Comparison of ENCODE assay signal across 9 cellular contexts in the genomic region with DNA sequence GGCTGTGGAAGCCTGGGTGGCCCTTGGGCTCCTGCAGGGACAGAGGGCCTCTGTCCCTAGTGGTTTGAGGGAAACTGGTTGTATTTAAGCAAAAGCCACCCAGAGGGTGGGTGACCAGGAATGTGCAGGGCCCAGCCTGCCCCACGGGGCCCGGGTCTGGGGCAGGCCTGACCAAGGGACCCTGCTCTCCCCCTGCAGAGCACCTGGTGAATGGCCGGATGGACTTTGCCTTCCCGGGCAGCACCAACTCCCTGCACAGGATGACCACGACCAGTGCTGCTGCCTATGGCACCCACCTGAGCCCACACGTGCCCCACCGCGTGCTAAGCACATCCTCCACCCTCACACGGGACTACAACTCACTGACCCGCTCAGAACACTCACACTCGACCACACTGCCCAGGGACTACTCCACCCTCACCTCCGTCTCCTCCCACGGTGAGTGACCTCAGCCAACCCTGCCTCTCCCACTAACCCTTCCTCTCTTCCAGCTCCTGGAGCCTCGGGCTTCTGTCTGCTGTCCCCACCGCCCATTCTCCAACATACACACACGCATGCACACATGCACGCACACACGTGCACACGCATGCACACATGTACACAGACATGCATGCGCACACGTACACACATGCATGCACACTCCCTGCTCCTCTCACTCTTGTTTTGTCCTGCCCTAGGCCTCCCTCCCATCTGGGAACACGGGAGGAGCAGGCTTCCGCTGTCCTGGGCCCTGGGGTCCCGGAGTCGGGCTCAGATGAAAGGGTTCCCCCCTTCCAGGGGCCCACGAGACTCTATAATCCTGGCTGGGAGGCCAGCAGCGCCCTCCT. TPM values are rescaled to one million over a fixed set of nuclear protein-coding genes. Genes with fewer than 3 reads are reported as not detected.
DNase-seq lines count a peak whose midpoint lies in the region; ATAC-seq and TF ChIP-seq lines count a peak whose summit lies in the region.
"Had no signal": no experiment of that assay in that cellular context is flagged by ENCODE, and none has a peak within 500 bp of the region (broad histone marks: within the 10 kb centered on the region; RNA-seq: fewer than 3 reads in every experiment).

No MANE protein-coding gene starts in this region.

- TF ChIP-seq CTCF in body of pancreas (IDR thresholded peaks at IDR 0.05) (no peak), upper lobe of right lung (IDR thresholded peaks at IDR 0.05) (no peak), esophagus squamous epithelium (IDR thresholded peaks at IDR 0.05) (no peak)

- CTCF ChIA-PET in CD4-positive, alpha-beta memory T cell (lab: Charles Lee; ENCODE audit: partially characterized antibody): interaction anchor here (1.1 to 12.5 kb wide), 22 partner anchors 9 to 251 kb away, joined by 3 to 326 read pairs (median 11); a partner anchor contains a TSS

- H2AFZ ChIP-seq in neuronal stem cell (ENCODE audit: low read length): peak overlapping the region; percentile 87

- POLR2A ChIA-PET in CD4-positive, alpha-beta memory T cell (lab: Charles Lee; ENCODE audit: partially characterized antibody): interaction anchor here (1.0 to 2.9 kb wide), 15 partner anchors 8 to 166 kb away, joined by 3 to 117 read pairs (median 14); a partner anchor contains a TSS

- H3K9me3 Mint-ChIP-seq in CD4-positive, alpha-beta memory T cell: no peaks in the 10 kb centered on the region
- no peaks in the 10 kb centered on the region for H3K9me3 Mint-ChIP-seq in IgD-negative memory B cell

- intact Hi-C loops in CD4-positive, alpha-beta memory T cell (cut with micrococcal nuclease): loop anchor here (5.0 kb wide), 1 partner anchor 253 kb away; no protein-coding TSS in a partner anchor
- intact Hi-C loops in body of pancreas (cut with DNase I): loop anchor here (5.0 kb wide), 1 partner anchor 82 kb away; no protein-coding TSS in a partner anchor
- intact Hi-C loops in upper lobe of right lung (cut with DNase I): loop anchor here (5.0 kb wide), 1 partner anchor 77 kb away; no protein-coding TSS in a partner anchor
- intact Hi-C loops in esophagus squamous epithelium (cut with DNase I): loop anchor here (5.0 to 10.0 kb wide), 3 partner anchors 82 to 250 kb away; a partner anchor contains a TSS

- no peak overlapping the region for H4K8ac ChIP-seq in neuronal stem cell (ENCODE audit: low read depth, low read length)

- H2BK12ac ChIP-seq in neuronal stem cell (ENCODE audit: low read length): peak overlapping the region; percentile 88

- peak overlapping the region; percentile 60 for H3K9ac ChIP-seq in neuronal stem cell (ENCODE audit: low read depth, low read length, poor library complexity)

- H2BK5ac ChIP-seq in neuronal stem cell (ENCODE audit: low read length): peak overlapping the region; percentile 71

- peak overlapping the region; percentile 11 for H3K27ac ChIP-seq in CD4-positive, alpha-beta memory T cell (ENCODE audit: low read depth, low read length)
- peak overlapping the region in 3 of 4 donors; percentile 46 to 66 (median 54) for H3K27ac ChIP-seq in body of pancreas
- H3K27ac ChIP-seq in neuronal stem cell (replicated peaks; ENCODE audit: low read length): no peak overlapping the region
- H3K27ac ChIP-seq in upper lobe of right lung: no peak overlapping the region
- H3K27ac ChIP-seq in esophagus squamous epithelium: peak overlapping the region in 1 of 4 donors; percentile 70
- H3K27ac ChIP-seq: left lung had no signal

- DNase-seq in CD4-positive, alpha-beta memory T cell: no peak
- DNase-seq in body of pancreas (no peak), neuronal stem cell (ENCODE audit: low spot score) (no peak), AG08396 (ENCODE audit: low spot score) (no peak), NK-92 (lab: John Stamatoyannopoulos, UW; ENCODE audit: unreplicated experiment) (no peak), upper lobe of right lung (no peak), esophagus squamous epithelium (lab: John Stamatoyannopoulos, UW) (no peak)

- H3K27me3 Mint-ChIP-seq in CD4-positive, alpha-beta memory T cell: no peaks in the 10 kb centered on the region
- H3K27me3 Mint-ChIP-seq in IgD-negative memory B cell: no peaks in the 10 kb centered on the region

- H3K4me3 ChIP-seq in CD4-positive, alpha-beta memory T cell (ENCODE audit: low read length in 2 of 2): no peak overlapping the region
- H3K4me3 ChIP-seq in body of pancreas: no peak overlapping the region
- no peak overlapping the region for H3K4me3 ChIP-seq in neuronal stem cell (ENCODE audit: low read length in 2 of 2)
- no peak overlapping the region for H3K4me3 ChIP-seq in upper lobe of right lung
- peak overlapping the region in 2 of 4 donors; percentile 43 to 66 for H3K4me3 ChIP-seq in esophagus squamous epithelium

- H3K4me1 Mint-ChIP-seq in CD4-positive, alpha-beta memory T cell: peaks cover 8 to 25% (median 17%) of the 10 kb centered on the region in 4 donors
- peaks cover 9 to 14% (median 10%) of the 10 kb centered on the region in 3 donors for H3K4me1 Mint-ChIP-seq in IgD-negative memory B cell

- 78 to 81% methylated on average over 21 to 27 of the region's 27 CpGs for WGBS in body of pancreas, 2 donors
- no CpG with 5 or more reads among the region's 27 CpGs for WGBS in neuronal stem cell (ENCODE audit: extremely low coverage in 2 of 2, insufficient read length in 2 of 2, insufficient replicate concordance in 1 of 2), 2 donors
- 67 to 74% methylated on average over 17 to 19 of the region's 27 CpGs for WGBS in esophagus squamous epithelium, 2 donors

- no peak for TF ChIP-seq POLR2A in body of pancreas (IDR thresholded peaks at IDR 0.05)
- TF ChIP-seq POLR2A in esophagus squamous epithelium (IDR thresholded peaks at IDR 0.05): no peak

- peak overlapping the region; percentile 95 for H3K23ac ChIP-seq in neuronal stem cell (ENCODE audit: low read depth, low read length, poor library complexity)

- no peak overlapping the region for H3K4me2 ChIP-seq in neuronal stem cell (ENCODE audit: insufficient read depth, low read length, poor library complexity, severe bottlenecking)

- H3K79me1 ChIP-seq in neuronal stem cell (ENCODE audit: low read depth, low read length): peaks cover 3% of the 10 kb centered on the region

- peak overlapping the region; percentile 99 for H2BK120ac ChIP-seq in neuronal stem cell (ENCODE audit: low read depth, low read length)

- peaks cover 20% of the 10 kb centered on the region for H3K4me1 ChIP-seq in CD4-positive, alpha-beta memory T cell (ENCODE audit: insufficient read depth, low read length)
- H3K4me1 ChIP-seq in body of pancreas: peaks cover 19% of the 10 kb centered on the region
- peaks cover 0 to 6% of the 10 kb centered on the region in 2 donors for H3K4me1 ChIP-seq in neuronal stem cell (ENCODE audit: control insufficient read depth in 2 of 2, insufficient read depth in 1 of 2, low read depth in 1 of 2, low read length in 2 of 2)
- peaks cover 13% of the 10 kb centered on the region for H3K4me1 ChIP-seq in upper lobe of right lung
- peaks cover 12 to 50% (median 16%) of the 10 kb centered on the region in 3 donors for H3K4me1 ChIP-seq in esophagus squamous epithelium

- peak overlapping the region; percentile 97 for H3K18ac ChIP-seq in neuronal stem cell (ENCODE audit: low read length)

- ATAC-seq in body of pancreas: no peak
- no peak for ATAC-seq in upper lobe of right lung

- H2BK15ac ChIP-seq in neuronal stem cell (ENCODE audit: low read length): peak overlapping the region; percentile 94

- H3K4me3 Mint-ChIP-seq in CD4-positive, alpha-beta memory T cell: peak overlapping the region in 6 of 8 donors; percentile 54 to 83 (median 64)
- H3K4me3 Mint-ChIP-seq in IgD-negative memory B cell: peak overlapping the region; percentile 59 to 94 (median 81)

- no peaks in the 10 kb centered on the region for H3K9me3 ChIP-seq in CD4-positive, alpha-beta memory T cell (ENCODE audit: control insufficient read depth in 1 of 2, low read length in 2 of 2)
- H3K9me3 ChIP-seq in body of pancreas (no peaks in the 10 kb centered on the region), neuronal stem cell (replicated peaks in 1 of 2; ENCODE audit: control insufficient read depth in 2 of 2, insufficient read depth in 1 of 2, low read depth in 1 of 2, low read length in 2 of 2) (no peaks in the 10 kb centered on the region), upper lobe of right lung (no peaks in the 10 kb centered on the region), esophagus squamous epithelium (no peaks in the 10 kb centered on the region)
- H3K9me3 ChIP-seq: left lung had no signal

- no peaks in the 10 kb centered on the region for H3K27me3 ChIP-seq in CD4-positive, alpha-beta memory T cell (ENCODE audit: insufficient read depth, low read length)
- H3K27me3 ChIP-seq in body of pancreas (no peaks in the 10 kb centered on the region), neuronal stem cell (ENCODE audit: control insufficient read depth in 3 of 3, insufficient read depth in 3 of 3, low read depth in 1 of 3, low read length in 3 of 3) (peaks cover 0 to 21% (median 5%) of the 10 kb centered on the region in 3 experiments), upper lobe of right lung (no peaks in the 10 kb centered on the region), esophagus squamous epithelium (no peaks in the 10 kb centered on the region)
- H3K27me3 ChIP-seq: left lung had no signal

- peak overlapping the region; percentile 89 for H3K14ac ChIP-seq in neuronal stem cell (ENCODE audit: low read length)

- no peaks in the 10 kb centered on the region for H3K36me3 Mint-ChIP-seq in CD4-positive, alpha-beta memory T cell
- no peaks in the 10 kb centered on the region for H3K36me3 Mint-ChIP-seq in IgD-negative memory B cell

- H2AK5ac ChIP-seq in neuronal stem cell (ENCODE audit: low read depth, low read length): peak overlapping the region; percentile 82

- peak overlapping the region; percentile 72 for H4K91ac ChIP-seq in neuronal stem cell (ENCODE audit: low read depth, low read length, poor library complexity)

- H3K36me3 ChIP-seq in CD4-positive, alpha-beta memory T cell (ENCODE audit: insufficient read depth, low read length): no peaks in the 10 kb centered on the region
- H3K36me3 ChIP-seq in body of pancreas (replicated peaks in 1 of 2; ENCODE audit: insufficient read depth in 1 of 2, low read depth in 2 of 2): no peaks in the 10 kb centered on the region
- H3K36me3 ChIP-seq in neuronal stem cell (replicated peaks in 1 of 2; ENCODE audit: control insufficient read depth in 2 of 2, insufficient read depth in 2 of 2, low read length in 2 of 2): no peaks in the 10 kb centered on the region
- H3K36me3 ChIP-seq in upper lobe of right lung: peaks cover 17% of the 10 kb centered on the region
- peaks cover 12 to 100% (median 45%) of the 10 kb centered on the region in 3 donors for H3K36me3 ChIP-seq in esophagus squamous epithelium

- H3K27ac Mint-ChIP-seq in CD4-positive, alpha-beta memory T cell: peak overlapping the region in 6 of 7 donors; percentile 1 to 92 (median 72)
- peak overlapping the region in 1 of 3 donors; percentile 64 for H3K27ac Mint-ChIP-seq in IgD-negative memory B cell

- peak overlapping the region; percentile 98 for H3K4ac ChIP-seq in neuronal stem cell (ENCODE audit: low read length)

RNA-seq across cellular contexts. Expression of a gene that starts 10.4 kb away (rescaled TPM):
- 10 to 100 TPM; 25.7 to 25.9 TPM for total RNA-seq in CD4-positive, alpha-beta memory T cell
- polyA plus RNA-seq in CD4-positive, alpha-beta memory T cell: 10 to 100 TPM; 17.5 to 18.1 TPM
- polyA plus RNA-seq in IgD-negative memory B cell: 18.6 TPM
- total RNA-seq in body of pancreas (10 to 100 TPM; 27.4 to 27.5 TPM), upper lobe of right lung (31.6 TPM), esophagus squamous epithelium (10 to 100 TPM; 16.4 to 30.9 (median 20.2) TPM)
- 20.1 TPM for polyA plus RNA-seq in neuronal stem cell (2013, experiment 1 of 2)
- polyA plus RNA-seq in neuronal stem cell (2013, experiment 2 of 2): 18.5 TPM

RNA-seq across cellular contexts. Expression of a gene that starts 30.0 kb away (rescaled TPM):
- 10 to 100 TPM; 45.8 to 48.1 TPM for total RNA-seq in CD4-positive, alpha-beta memory T cell
- 10 to 100 TPM; 22.2 to 22.9 TPM for polyA plus RNA-seq in CD4-positive, alpha-beta memory T cell
- 28.6 TPM for polyA plus RNA-seq in IgD-negative memory B cell
- total RNA-seq in body of pancreas (10 to 100 TPM; 18.4 to 59.7 TPM), upper lobe of right lung (27.1 TPM), esophagus squamous epithelium (10 to 100 TPM; 14.8 to 27.3 (median 20.4) TPM)
- 25.1 TPM for polyA plus RNA-seq in neuronal stem cell (2013, experiment 1 of 2)
- 26.8 TPM for polyA plus RNA-seq in neuronal stem cell (2013, experiment 2 of 2)

RNA-seq across cellular contexts. Expression of a gene that starts 33.3 kb away (rescaled TPM):
- 1 to 10 TPM in 1 of 2 experiments, under 1 TPM in 1; 0.67 to 1.2 TPM for total RNA-seq in CD4-positive, alpha-beta memory T cell
- under 1 TPM; 0.25 to 0.91 TPM for polyA plus RNA-seq in CD4-positive, alpha-beta memory T cell
- polyA plus RNA-seq in IgD-negative memory B cell: 0.48 TPM
- 10 to 100 TPM; 25.1 to 33.7 TPM for total RNA-seq in body of pancreas
- 1.5 TPM for polyA plus RNA-seq in neuronal stem cell (2013, experiment 1 of 2)
- polyA plus RNA-seq in neuronal stem cell (2013, experiment 2 of 2): 2.0 TPM
- total RNA-seq in upper lobe of right lung: 82.2 TPM
- 100 to 1,000 TPM in 1 of 4 donors, 10 to 100 TPM in 3; 60.6 to 115 (median 82.3) TPM for total RNA-seq in esophagus squamous epithelium

Comparison
In these comparisons a context has a peak if more than half of its experiments do, and no peak if none do; other contexts are left out.
1. H3K27ac ChIP-seq: peak in CD4-positive, alpha-beta memory T cell (single experiment) and body of pancreas (3 of 4); none in neuronal stem cell (single experiment) and upper lobe of right lung (single experiment).
2. RNA of a gene that starts 33.3 kb away (total RNA-seq): 60.6 to 115 TPM in esophagus squamous epithelium, 82.2 TPM in upper lobe of right lung (single experiment) and 25.1 to 33.7 TPM in body of pancreas; 0.67 to 1.2 TPM in CD4-positive, alpha-beta memory T cell; every median in the first group is over 10 times any median in the second.